ENCODE assay signal across 8 cellular contexts in the genomic region with DNA sequence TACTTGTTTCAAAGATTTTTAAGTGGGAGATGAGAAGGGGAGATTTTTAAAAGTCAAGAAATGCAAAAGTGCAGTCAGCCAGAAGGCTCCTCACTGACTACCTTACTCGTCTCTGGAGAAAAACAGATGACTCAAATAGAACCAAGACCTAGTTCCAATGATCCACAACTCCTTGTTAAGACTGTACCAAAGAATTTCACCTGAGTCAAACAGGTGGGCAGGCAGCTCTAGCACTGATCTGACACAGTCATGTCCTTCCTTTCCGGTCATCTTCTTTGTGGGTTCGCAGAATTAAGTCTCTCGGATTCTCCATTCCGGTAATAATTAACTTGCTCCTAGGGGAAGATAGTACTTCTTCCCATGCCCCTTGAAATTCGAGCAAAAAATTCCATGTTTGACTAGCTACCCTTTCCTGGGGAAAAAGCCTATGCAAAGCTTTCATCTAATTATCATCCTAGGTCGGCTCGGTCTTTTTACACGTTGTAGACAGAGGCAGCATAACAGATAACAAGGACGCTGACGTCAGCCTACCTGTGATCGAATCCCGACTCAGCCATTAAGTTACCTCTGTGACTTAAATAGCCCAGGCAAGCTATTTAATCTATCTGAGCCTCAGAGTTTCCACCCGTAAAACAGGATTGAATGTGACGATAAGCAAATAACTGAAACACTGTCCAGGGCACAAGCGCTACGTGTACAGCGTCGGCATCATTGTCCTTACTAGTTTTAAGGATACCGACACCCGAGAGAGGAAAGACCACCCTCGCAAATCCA. TPM values are rescaled to one million over a fixed set of nuclear protein-coding genes. Genes with fewer than 3 reads are reported as not detected.
A peak's percentile ranks its signal among the peaks of the same experiment; 100 is the strongest.
DNase-seq lines count a peak whose midpoint lies in the region; ATAC-seq, FAIRE-seq and TF ChIP-seq lines count a peak whose summit lies in the region.

No MANE protein-coding gene starts in this region.

- FAIRE-seq in D721Med (lab: Jason Lieb, UNC): no peak

- peak overlapping the region; percentile 70 to 96 (median 84) for H3K4me3 ChIP-seq in stomach

- intact Hi-C loops in stomach (cut with DNase I; ENCODE audit: low total_unique reads): no loop called here

- peaks cover 5% of the 10 kb centered on the region for H3K9me3 Mint-ChIP-seq in memory B cell

- peak overlapping the region; percentile 97 to 99 (median 98) for H3K27ac ChIP-seq in stomach

- no peaks in the 10 kb centered on the region for H3K27me3 Mint-ChIP-seq in memory B cell

- WGBS in stomach, 5 donors: 2 to 6% (median 3%) methylated on average over 20 to 22 of the region's 22 CpGs

- peaks cover 12 to 39% (median 28%) of the 10 kb centered on the region in 4 donors for H3K4me1 ChIP-seq in stomach

- DNase-seq in Caki2 (ENCODE audit: low read depth) (peak; percentile 45), HT-29 (ENCODE audit: low spot score) (peak; percentile 60), dermis blood vessel endothelial cell (peak; percentile 59), memory B cell (ENCODE audit: low spot score in 2 of 2) (peak in 1 of 2 donors; percentile 42), stomach (peak; percentile 57), D721Med (ENCODE audit: insufficient read length, low spot score) (no peak)
- DNase-seq in activated CD4-positive, CD25-positive, alpha-beta regulatory T cell treated with anti-CD3 and anti-CD28 coated beads, Interleukin-2, amount 50 U/mL, for 16 hours (ENCODE audit: low read depth, low spot score): peak; percentile 21

- no peak for TF ChIP-seq EP300 in stomach (IDR thresholded peaks at IDR 0.05)

- peaks cover 25% of the 10 kb centered on the region for H3K4me1 Mint-ChIP-seq in memory B cell

- H3K9me3 ChIP-seq in stomach: no peaks in the 10 kb centered on the region

- TF ChIP-seq CTCF in stomach (IDR thresholded peaks at IDR 0.05): no peak
- no peak for TF ChIP-seq CTCF in D721Med (IDR thresholded peaks at IDR 0.05; ENCODE audit: insufficient read depth, missing control alignments)

- H3K36me3 Mint-ChIP-seq in memory B cell: peaks cover 8% of the 10 kb centered on the region

- TF ChIP-seq POLR2A in stomach (IDR thresholded peaks at IDR 0.05): no peak

- no peaks in the 10 kb centered on the region for H3K27me3 ChIP-seq in stomach

- peak overlapping the region; percentile 98 for H3K27ac Mint-ChIP-seq in memory B cell

- H3K36me3 ChIP-seq in stomach: peaks cover 7 to 26% (median 23%) of the 10 kb centered on the region in 4 donors

- ATAC-seq in memory B cell (ENCODE audit: low read depth): peak; percentile 40
- ATAC-seq in HG03442 (IDR thresholded peaks at IDR 0.05; ENCODE audit: unreplicated experiment): no peak

- peak overlapping the region; percentile 94 for H3K4me3 Mint-ChIP-seq in memory B cell

- in situ Hi-C loops in Caki2 (cut with HindIII; ENCODE audit: low pct_unique_long_range_greater_than_20kb, low sequenced_read_pairs): no loop called here

RNA-seq across cellular contexts. Expression of gene SELENOK, which starts 0.7 kb away (rescaled TPM):
- total RNA-seq in Caki2 (2014; rRNA removed; shearing (Covaris generic); ENCODE audit: low replicate concordance): 49.8 and 65.6 TPM in 2 replicates
- total RNA-seq in HT-29 (2014; rRNA removed; shearing (Covaris generic)): 33.2 and 37.3 TPM in 2 replicates
- total RNA-seq in dermis blood vessel endothelial cell (10.1 and 25.0 TPM in 2 replicates), stomach (100 to 1,000 TPM in 1 of 5 donors, 10 to 100 TPM in 4; 19.4 to 143 (median 53.1) TPM)
- polyA plus RNA-seq in stomach: 10 to 100 TPM; 83.1 to 92.9 (median 83.9) TPM

RNA-seq across cellular contexts. Expression of gene ACTR8, which starts 9.0 kb away (rescaled TPM):
- total RNA-seq in Caki2 (2014; rRNA removed; shearing (Covaris generic); ENCODE audit: low replicate concordance): 12.3 and 18.5 TPM in 2 replicates
- total RNA-seq in HT-29 (2014; rRNA removed; shearing (Covaris generic)): 10.9 and 13.4 TPM in 2 replicates
- total RNA-seq in dermis blood vessel endothelial cell (38.9 and 47.1 TPM in 2 replicates), stomach (100 to 1,000 TPM in 1 of 5 donors, 10 to 100 TPM in 4; 12.5 to 171 (median 25.5) TPM)
- polyA plus RNA-seq in stomach: 1 to 10 TPM; 6.7 to 9.6 (median 8.3) TPM

RNA-seq across cellular contexts. Expression of gene IL17RB, which starts 44.5 kb away (rescaled TPM):
- total RNA-seq in Caki2 (2014; rRNA removed; shearing (Covaris generic); ENCODE audit: low replicate concordance): 0.41 and 2.7 TPM in 2 replicates
- 14.9 and 17.0 TPM in 2 replicates for total RNA-seq in HT-29 (2014; rRNA removed; shearing (Covaris generic))
- total RNA-seq in dermis blood vessel endothelial cell: 0.19 TPM in 1 of 2 replicates, not detected in the other
- 10 to 100 TPM in 1 of 5 donors, 1 to 10 TPM in 4; 2.5 to 34.2 (median 3.5) TPM for total RNA-seq in stomach
- polyA plus RNA-seq in stomach: 1 to 10 TPM in 2 of 3 donors, under 1 TPM in 1; 0.61 to 4.5 (median 3.1) TPM

RNA-seq across cellular contexts. Expression of gene CHDH, which starts 44.7 kb away (rescaled TPM):
- total RNA-seq in Caki2 (2014; rRNA removed; shearing (Covaris generic); ENCODE audit: low replicate concordance): 0.03 and 22.1 TPM in 2 replicates
- total RNA-seq in HT-29 (2014; rRNA removed; shearing (Covaris generic)): 27.6 and 54.6 TPM in 2 replicates
- 0.23 and 1.0 TPM in 2 replicates for total RNA-seq in dermis blood vessel endothelial cell
- 100 to 1,000 TPM in 1 of 5 donors, 10 to 100 TPM in 2, 1 to 10 TPM in 2; 8.2 to 385 (median 13.4) TPM for total RNA-seq in stomach
- polyA plus RNA-seq in stomach: 1 to 10 TPM; 1.7 to 3.7 (median 3.4) TPM
